Comparison of ENCODE assay signal across 14 cellular contexts in the genomic region with DNA sequence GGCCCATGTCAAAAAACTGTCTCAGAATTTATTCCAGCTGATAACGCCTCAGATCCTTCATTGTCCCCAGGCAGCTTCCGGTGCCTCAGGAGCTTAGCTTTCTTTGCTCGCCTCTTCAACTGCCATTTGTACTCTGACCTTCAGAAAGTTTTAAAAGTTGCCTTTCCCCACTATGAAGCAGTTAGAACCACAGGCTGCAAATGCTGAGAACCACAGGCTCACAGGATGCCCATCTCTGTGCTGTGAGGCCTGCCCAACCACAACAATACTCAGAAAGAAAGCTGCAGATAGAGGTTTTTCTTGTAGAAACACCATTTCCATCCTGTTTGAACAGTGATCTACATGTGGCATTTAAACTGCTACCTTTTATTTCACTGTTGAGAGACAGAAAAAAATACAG.
DNase-seq lines count a peak whose midpoint lies in the region; ATAC-seq, FAIRE-seq and TF ChIP-seq lines count a peak whose summit lies in the region.
"Had no signal": no experiment of that assay in that cellular context is flagged by ENCODE, and none has a peak within 500 bp of the region (broad histone marks: within the 10 kb centered on the region; RNA-seq: fewer than 3 reads in every experiment).

No MANE protein-coding gene starts in this region.

- H3K4me1 ChIP-seq in GM12878 (ENCODE audit: control insufficient read depth, insufficient read depth, low read length), result peaks cover 6% of the 10 kb centered on the region
- H3K4me1 ChIP-seq: tibial nerve had no signal

- H3K27ac ChIP-seq in GM12878 (ENCODE audit: control insufficient read depth, insufficient read depth), result peak overlapping the region; percentile 30
- H3K27ac ChIP-seq: KMS-11, tibial nerve had no signal

- intact Hi-C loops in GM12878 (cut with micrococcal nuclease; ENCODE audit: unreplicated experiment), result no loop called here

- TF ChIP-seq RAD21 in GM12878 (IDR thresholded peaks at IDR 0.05; ENCODE audit: insufficient read depth, low read depth, low read length), result no peak

- H3K27me3 ChIP-seq in GM12878 (replicated peaks in 1 of 2; ENCODE audit: control insufficient read depth in 2 of 2, insufficient read depth in 2 of 2, low read length in 1 of 2), result no peaks in the 10 kb centered on the region
- H3K27me3 ChIP-seq: tibial nerve had no signal

- BruUV-seq in GM12878 (replicated peaks; lab: Mats Ljungman, UMichigan), result no TSS peak

- CTCF ChIA-PET in GM12878 (lab: Yijun Ruan, JAX), result interaction anchor here (0.6 to 5.4 kb wide), 8 partner anchors 9 to 385 kb away, joined by 3 to 33 read pairs (median 3); no protein-coding TSS in a partner anchor

- RAD21 ChIA-PET in GM12878 (lab: Charles Lee; ENCODE audit: unreplicated experiment), result interaction anchor here (0.6 to 1.2 kb wide), 3 partner anchors 74 to 156 kb away, joined by 3 to 4 read pairs (median 3); no protein-coding TSS in a partner anchor

- TF ChIP-seq POLR2A in GM12878 (IDR thresholded peaks at IDR 0.05; ENCODE audit: low read depth, low read length), result no peak

- H3K4me2 ChIP-seq in GM12878 (ENCODE audit: control insufficient read depth, insufficient read depth), result no peak overlapping the region
- H3K4me2 ChIP-seq: KMS-11 had no signal

- POLR2A ChIA-PET in GM12878 (lab: Charles Lee), result interaction anchor here (0.7 to 0.8 kb wide), 2 partner anchors 56 to 154 kb away, joined by 3 read pairs; no protein-coding TSS in a partner anchor

- H2AFZ ChIP-seq in GM12878 (ENCODE audit: control insufficient read depth, low read depth, low read length), result no peak overlapping the region

- H3K9me3 ChIP-seq in GM12878 (replicated peaks; ENCODE audit: control insufficient read depth, insufficient read depth, low read length), result no peaks in the 10 kb centered on the region; the same call in 2 of the 3 replicates
- H3K9me3 ChIP-seq: tibial nerve had no signal

- ATAC-seq in GM12878 (peak; percentile 66), GM18502 (IDR thresholded peaks at IDR 0.05; ENCODE audit: poor library complexity, unreplicated experiment) (no peak), HG03039 (IDR thresholded peaks at IDR 0.05; ENCODE audit: unreplicated experiment) (no peak)
- peak; percentile 90 for ATAC-seq in stimulated activated naive CD8-positive, alpha-beta T cell treated with anti-CD3 and anti-CD28 coated beads, Interleukin-15, Interleukin-2, amounts not matched to agents 100 U/mL and 50 U/mL, for 24 hours

- no peaks in the 10 kb centered on the region; the same call in 1 of the 2 replicates for H3K79me2 ChIP-seq in GM12878 (ENCODE audit: control insufficient read depth, insufficient read depth, low read length)

- DNase-seq in activated T-cell treated with anti-CD3 and anti-CD28 coated beads for 24 hours (ENCODE audit: low read depth), result peak; percentile 39
- no peak for DNase-seq in activated T-cell treated with anti-CD3 and anti-CD28 coated beads for 4 hours
- peak; percentile 37 to 39 for DNase-seq in activated CD4-positive, alpha-beta T cell treated with anti-CD3 and anti-CD28 coated beads, Interleukin-2, amount 50 U/mL, for 4 hours
- no peak for DNase-seq in GM12878 (ENCODE audit: low read depth, low spot score)
- DNase-seq in stimulated activated naive CD8-positive, alpha-beta T cell treated with anti-CD3 and anti-CD28 coated beads, Interleukin-15, Interleukin-2, amounts not matched to agents 100 U/mL and 50 U/mL, for 24 hours, result peak; percentile 62
- DNase-seq in DMS153 (lab: John Stamatoyannopoulos, UW), result no peak
- DNase-seq: NCI-H2081 treated with DMSO at 0.1 percent for 48 hours, OCI-M1 had no signal

- WGBS in GM12878 (ENCODE audit: insufficient coverage, insufficient replicate concordance, low lambda C conversion rate, missing lambda C conversion rate), result 51% methylated on average over 3 of the region's 3 CpGs

- no peak for FAIRE-seq in GM12878 (lab: Jason Lieb, UNC)
- FAIRE-seq: colon, GM18507 had no signal

- H4K20me1 ChIP-seq in GM12878 (ENCODE audit: control insufficient read depth, insufficient read depth), result no peaks in the 10 kb centered on the region

- SMC1A ChIA-PET in GM12878 (lab: Charles Lee; ENCODE audit: uncharacterized antibody, unreplicated experiment), result interaction anchor here (0.7 to 3.5 kb wide), 9 partner anchors 21 to 386 kb away, joined by 3 to 15 read pairs (median 4); no protein-coding TSS in a partner anchor

- no peak overlapping the region for H3K4me3 ChIP-seq in GM12878
- H3K4me3 ChIP-seq: tibial nerve had no signal

- H3K36me3 ChIP-seq in GM12878 (ENCODE audit: control insufficient read depth in 2 of 2, insufficient read depth in 2 of 2, low read length in 1 of 2), result peaks cover 21 to 24% of the 10 kb centered on the region in 2 experiments

- TF ChIP-seq CTCF in GM12878 (IDR thresholded peaks at IDR 0.05 in 2 of 3, conservative IDR thresholded peaks at IDR 0.05 in 1 of 3; ENCODE audit: control insufficient read depth in 2 of 3, extremely low read depth in 1 of 3, insufficient read depth in 1 of 3, low read depth in 3 of 3, low read length in 3 of 3), result no peak

- in situ Hi-C loops in GM12878 (cut with MboI), result no loop called here

- H3K9ac ChIP-seq in GM12878 (ENCODE audit: control insufficient read depth, insufficient read depth, low read length), result no peak overlapping the region
- H3K9ac ChIP-seq: KMS-11 had no signal

- TF ChIP-seq EP300 in GM12878 (IDR thresholded peaks at IDR 0.05; ENCODE audit: borderline replicate concordance in 1 of 2, control insufficient read depth in 1 of 2, low read depth in 2 of 2, low read length in 2 of 2), result no peak

TF ChIP-seq in GM12878, 131 proteins besides CTCF, POLR2A, EP300 and RAD21:
- TF ChIP-seq, protein P1, sequence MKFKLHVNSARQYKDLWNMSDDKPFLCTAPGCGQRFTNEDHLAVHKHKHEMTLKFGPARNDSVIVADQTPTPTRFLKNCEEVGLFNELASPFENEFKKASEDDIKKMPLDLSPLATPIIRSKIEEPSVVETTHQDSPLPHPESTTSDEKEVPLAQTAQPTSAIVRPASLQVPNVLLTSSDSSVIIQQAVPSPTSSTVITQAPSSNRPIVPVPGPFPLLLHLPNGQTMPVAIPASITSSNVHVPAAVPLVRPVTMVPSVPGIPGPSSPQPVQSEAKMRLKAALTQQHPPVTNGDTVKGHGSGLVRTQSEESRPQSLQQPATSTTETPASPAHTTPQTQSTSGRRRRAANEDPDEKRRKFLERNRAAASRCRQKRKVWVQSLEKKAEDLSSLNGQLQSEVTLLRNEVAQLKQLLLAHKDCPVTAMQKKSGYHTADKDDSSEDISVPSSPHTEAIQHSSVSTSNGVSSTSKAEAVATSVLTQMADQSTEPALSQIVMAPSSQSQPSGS (IDR thresholded peaks at IDR 0.05; ENCODE audit: low read length), result peak; percentile 20; the same call in 1 of the 2 replicates
- TF ChIP-seq IKZF2 (IDR thresholded peaks at IDR 0.05) (peak in 1 of 2 experiments; percentile 21; a peak in 1 of 4 replicates), RUNX3 (IDR thresholded peaks at IDR 0.05; ENCODE audit: low read length) (peak; percentile 81), SMARCA5 (IDR thresholded peaks at IDR 0.05) (peak; percentile 55; the same call in 1 of the 2 replicates)
- TF ChIP-seq, protein P2, sequence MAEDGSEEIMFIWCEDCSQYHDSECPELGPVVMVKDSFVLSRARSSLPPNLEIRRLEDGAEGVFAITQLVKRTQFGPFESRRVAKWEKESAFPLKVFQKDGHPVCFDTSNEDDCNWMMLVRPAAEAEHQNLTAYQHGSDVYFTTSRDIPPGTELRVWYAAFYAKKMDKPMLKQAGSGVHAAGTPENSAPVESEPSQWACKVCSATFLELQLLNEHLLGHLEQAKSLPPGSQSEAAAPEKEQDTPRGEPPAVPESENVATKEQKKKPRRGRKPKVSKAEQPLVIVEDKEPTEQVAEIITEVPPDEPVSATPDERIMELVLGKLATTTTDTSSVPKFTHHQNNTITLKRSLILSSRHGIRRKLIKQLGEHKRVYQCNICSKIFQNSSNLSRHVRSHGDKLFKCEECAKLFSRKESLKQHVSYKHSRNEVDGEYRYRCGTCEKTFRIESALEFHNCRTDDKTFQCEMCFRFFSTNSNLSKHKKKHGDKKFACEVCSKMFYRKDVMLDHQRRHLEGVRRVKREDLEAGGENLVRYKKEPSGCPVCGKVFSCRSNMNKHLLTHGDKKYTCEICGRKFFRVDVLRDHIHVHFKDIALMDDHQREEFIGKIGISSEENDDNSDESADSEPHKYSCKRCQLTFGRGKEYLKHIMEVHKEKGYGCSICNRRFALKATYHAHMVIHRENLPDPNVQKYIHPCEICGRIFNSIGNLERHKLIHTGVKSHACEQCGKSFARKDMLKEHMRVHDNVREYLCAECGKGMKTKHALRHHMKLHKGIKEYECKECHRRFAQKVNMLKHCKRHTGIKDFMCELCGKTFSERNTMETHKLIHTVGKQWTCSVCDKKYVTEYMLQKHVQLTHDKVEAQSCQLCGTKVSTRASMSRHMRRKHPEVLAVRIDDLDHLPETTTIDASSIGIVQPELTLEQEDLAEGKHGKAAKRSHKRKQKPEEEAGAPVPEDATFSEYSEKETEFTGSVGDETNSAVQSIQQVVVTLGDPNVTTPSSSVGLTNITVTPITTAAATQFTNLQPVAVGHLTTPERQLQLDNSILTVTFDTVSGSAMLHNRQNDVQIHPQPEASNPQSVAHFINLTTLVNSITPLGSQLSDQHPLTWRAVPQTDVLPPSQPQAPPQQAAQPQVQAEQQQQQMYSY (CRISPR knock-in tag; IDR thresholded peaks at IDR 0.05), result no peak

Comparison
In these comparisons a context has a peak if more than half of its experiments do, and no peak if none do; other contexts are left out.
1. DNase-seq: peak in activated T-cell treated with anti-CD3 and anti-CD28 coated beads for 24 hours (single experiment), activated CD4-positive, alpha-beta T cell treated with anti-CD3 and anti-CD28 coated beads, Interleukin-2, amount 50 U/mL, for 4 hours (2 of 2) and stimulated activated naive CD8-positive, alpha-beta T cell treated with anti-CD3 and anti-CD28 coated beads, Interleukin-15, Interleukin-2, amounts not matched to agents 100 U/mL and 50 U/mL, for 24 hours (single experiment); none in activated T-cell treated with anti-CD3 and anti-CD28 coated beads for 4 hours (single experiment), GM12878 (single experiment) and DMS153 (single experiment).
2. ATAC-seq: peak in GM12878 (single experiment) and stimulated activated naive CD8-positive, alpha-beta T cell treated with anti-CD3 and anti-CD28 coated beads, Interleukin-15, Interleukin-2, amounts not matched to agents 100 U/mL and 50 U/mL, for 24 hours (single experiment); none in GM18502 (single experiment) and HG03039 (single experiment).